Comparison of ENCODE assay signal across 34 cellular contexts in the genomic region with DNA sequence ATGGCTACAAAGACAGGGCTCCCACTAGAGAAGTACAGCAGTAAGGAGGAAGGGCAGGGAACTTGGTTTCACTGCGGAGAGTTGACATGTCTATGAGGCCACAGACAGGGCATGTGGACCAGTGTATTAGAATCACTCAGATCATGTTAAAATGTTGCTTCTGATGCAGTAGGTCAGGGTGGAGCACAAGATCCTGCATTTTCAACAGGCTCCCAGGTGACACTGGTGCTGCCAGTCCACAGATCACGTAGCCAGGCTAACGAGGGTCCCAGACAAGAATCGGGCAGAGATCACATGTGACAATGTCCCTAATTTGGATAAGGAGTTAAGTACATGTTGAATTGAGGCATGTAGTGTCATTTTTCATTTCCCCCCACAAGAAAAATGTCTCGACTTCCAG.
"Had no signal": no experiment of that assay in that cellular context is flagged by ENCODE, and none has a peak within 500 bp of the region (broad histone marks: within the 10 kb centered on the region; RNA-seq: fewer than 3 reads in every experiment).

No MANE protein-coding gene starts in this region.

- H3K36me3 Mint-ChIP-seq: activated CD8-positive, alpha-beta memory T cell treated with anti-CD3 and anti-CD28 coated beads, Interleukin-2, amount 10 ng/mL, durations not matched to agents 7 days and 5 days; activated naive CD4-positive, alpha-beta T cell treated with anti-CD3 and anti-CD28 coated beads, Interleukin-2, amount 50 U/mL, for 24 hours; activated naive CD8-positive, alpha-beta T cell treated with anti-CD3 and anti-CD28 coated beads for 36 hours had no signal

- H3K9me3 Mint-ChIP-seq: activated B cell treated with CpG ODN at 0.5 μM for 24 hours; activated CD8-positive, alpha-beta T cell treated with anti-CD3 and anti-CD28 coated beads for 36 hours; activated naive CD4-positive, alpha-beta T cell treated with anti-CD3 and anti-CD28 coated beads for 36 hours; activated naive CD4-positive, alpha-beta T cell treated with anti-CD3 and anti-CD28 coated beads, Interleukin-2, amount 50 U/mL, for 24 hours; activated naive CD8-positive, alpha-beta T cell treated with anti-CD3 and anti-CD28 coated beads for 36 hours; activated naive CD8-positive, alpha-beta T cell treated with anti-CD3 and anti-CD28 coated beads, Interleukin-2, amount 50 U/mL, for 24 hours; activated T-helper 1 cell treated with anti-CD3 and anti-CD28 coated beads, Interleukin-12 subunit alpha, Interleukin-12 subunit beta, Interleukin-2, Interleukin-4 antibody, amounts not matched to agents 30 ng/mL and 10 ng/mL and 1 ng/mL, durations not matched to agents 14 hours and 24 hours and 36 hours; activated T-helper 2 cell treated with anti-CD3 and anti-CD28 coated beads, Interferon-gamma antibody, Interleukin-2, Interleukin-4, amounts not matched to agents 10 μg/mL and 5 μg/mL and 100 μg/mL, durations not matched to agents 14 hours and 24 hours and 36 hours; T-helper 2 cell treated with Interferon-gamma antibody and Interleukin-4, amounts not matched to agents 5 μg/mL and 100 μg/mL, for 36 hours had no signal

- H3K4me3 ChIP-seq: adrenal gland, body of pancreas, colonic mucosa, gastrocnemius medialis had no signal

- H3K27me3 ChIP-seq: adrenal gland, body of pancreas, colonic mucosa, gastrocnemius medialis had no signal

- H3K4me1 ChIP-seq: adrenal gland, colonic mucosa, foreskin keratinocyte had no signal

- H3K4me3 Mint-ChIP-seq: activated B cell treated with CpG ODN at 0.5 μM for 24 hours; activated CD8-positive, alpha-beta memory T cell treated with anti-CD3 and anti-CD28 coated beads, Interleukin-2, amount 10 ng/mL, durations not matched to agents 7 days and 5 days; activated CD8-positive, alpha-beta T cell treated with anti-CD3 and anti-CD28 coated beads for 36 hours; activated naive CD4-positive, alpha-beta T cell treated with anti-CD3 and anti-CD28 coated beads for 36 hours; activated naive CD4-positive, alpha-beta T cell treated with anti-CD3 and anti-CD28 coated beads, Interleukin-2, amount 50 U/mL, for 24 hours; activated naive CD8-positive, alpha-beta T cell treated with anti-CD3 and anti-CD28 coated beads for 36 hours; activated naive CD8-positive, alpha-beta T cell treated with anti-CD3 and anti-CD28 coated beads, Interleukin-2, amount 50 U/mL, for 24 hours; activated T-helper 1 cell treated with anti-CD3 and anti-CD28 coated beads, Interleukin-12 subunit alpha, Interleukin-12 subunit beta, Interleukin-2, Interleukin-4 antibody, amounts not matched to agents 30 ng/mL and 10 ng/mL and 1 ng/mL, durations not matched to agents 14 hours and 24 hours and 36 hours; endodermal cell; T-helper 17 cell; T-helper 2 cell treated with Interferon-gamma antibody and Interleukin-4, amounts not matched to agents 5 μg/mL and 100 μg/mL, for 36 hours had no signal

- H3K9me3 ChIP-seq: adrenal gland, body of pancreas, colonic mucosa, gastrocnemius medialis had no signal

- ATAC-seq: activated CD4-positive, CD25-positive, alpha-beta regulatory T cell treated with anti-CD3 and anti-CD28 coated beads, Interleukin-2, amount 50 U/mL, for 24 hours; activated CD8-positive, alpha-beta memory T cell treated with anti-CD3 and anti-CD28 coated beads, Interleukin-2, amount 10 ng/mL, durations not matched to agents 7 days and 5 days; activated CD8-positive, alpha-beta T cell treated with anti-CD3 and anti-CD28 coated beads for 36 hours; activated naive CD8-positive, alpha-beta T cell treated with anti-CD3 and anti-CD28 coated beads, Interleukin-2, amount 50 U/mL, for 24 hours; body of pancreas; esophagus mucosa; foreskin keratinocyte; gastrocnemius medialis; T-helper 17 cell had no signal

- H3K4me1 Mint-ChIP-seq: activated B cell treated with CpG ODN at 0.5 μM for 24 hours; activated CD8-positive, alpha-beta memory T cell treated with anti-CD3 and anti-CD28 coated beads, Interleukin-2, amount 10 ng/mL, durations not matched to agents 7 days and 5 days; activated naive CD4-positive, alpha-beta T cell treated with anti-CD3 and anti-CD28 coated beads, Interleukin-2, amount 50 U/mL, for 24 hours; activated naive CD8-positive, alpha-beta T cell treated with anti-CD3 and anti-CD28 coated beads for 36 hours; activated naive CD8-positive, alpha-beta T cell treated with anti-CD3 and anti-CD28 coated beads, Interleukin-2, amount 50 U/mL, for 24 hours; endodermal cell; T-helper 17 cell had no signal

- DNase-seq: activated B cell treated with CpG ODN at 0.5 μM for 24 hours; activated CD4-positive, alpha-beta T cell treated with anti-CD3 and anti-CD28 coated beads for 48 hours; activated CD4-positive, alpha-beta T cell treated with anti-CD3 and anti-CD28 coated beads, Interleukin-2, amount 50 U/mL, for 1 hour; activated CD4-positive, alpha-beta T cell treated with anti-CD3 and anti-CD28 coated beads, Interleukin-2, amount 50 U/mL, for 48 hours; activated CD8-positive, alpha-beta memory T cell treated with anti-CD3 and anti-CD28 coated beads, Interleukin-2, amount 50 U/mL, for 4 hours; activated CD8-positive, alpha-beta T cell treated with anti-CD3 and anti-CD28 coated beads for 36 hours; activated effector memory CD4-positive, alpha-beta T cell treated with anti-CD3 and anti-CD28 coated beads, Interleukin-2, amount 50 U/mL, for 16 hours; activated naive CD4-positive, alpha-beta T cell treated with anti-CD3 and anti-CD28 coated beads for 36 hours; activated naive CD8-positive, alpha-beta T cell treated with anti-CD3 and anti-CD28 coated beads for 36 hours; activated naive CD8-positive, alpha-beta T cell treated with anti-CD3 and anti-CD28 coated beads, Interleukin-2, amount 50 U/mL, for 24 hours; activated T-cell treated with anti-CD3 and anti-CD28 coated beads, Interleukin-2, amount 50 U/mL, for 1 hour; activated T-cell treated with anti-CD3 and anti-CD28 coated beads, Interleukin-2, amount 50 U/mL, for 48 hours; adrenal gland; amygdala; aorta; body of pancreas; central memory CD4-positive, alpha-beta T cell; cerebellar nuclear complex; colonic mucosa; effector memory CD4-positive, alpha-beta T cell; endodermal cell; foreskin keratinocyte; gastrocnemius medialis; T-helper 1 cell; T-helper 17 cell; T1000; WERI-Rb-1 had no signal

- H3K27ac ChIP-seq: adrenal gland, body of pancreas, colonic mucosa, foreskin keratinocyte, gastrocnemius medialis, WERI-Rb-1 had no signal

- H3K36me3 ChIP-seq: adrenal gland, colonic mucosa, gastrocnemius medialis, WERI-Rb-1 had no signal

- H3K27ac Mint-ChIP-seq: activated B cell treated with CpG ODN at 0.5 μM for 24 hours; activated CD8-positive, alpha-beta memory T cell treated with anti-CD3 and anti-CD28 coated beads, Interleukin-2, amount 10 ng/mL, durations not matched to agents 7 days and 5 days; activated CD8-positive, alpha-beta T cell treated with anti-CD3 and anti-CD28 coated beads for 36 hours; activated naive CD4-positive, alpha-beta T cell treated with anti-CD3 and anti-CD28 coated beads for 36 hours; activated naive CD4-positive, alpha-beta T cell treated with anti-CD3 and anti-CD28 coated beads, Interleukin-2, amount 50 U/mL, for 24 hours; activated naive CD8-positive, alpha-beta T cell treated with anti-CD3 and anti-CD28 coated beads for 36 hours; activated naive CD8-positive, alpha-beta T cell treated with anti-CD3 and anti-CD28 coated beads, Interleukin-2, amount 50 U/mL, for 24 hours; activated T-helper 1 cell treated with anti-CD3 and anti-CD28 coated beads, Interleukin-12 subunit alpha, Interleukin-12 subunit beta, Interleukin-2, Interleukin-4 antibody, amounts not matched to agents 30 ng/mL and 10 ng/mL and 1 ng/mL, durations not matched to agents 14 hours and 24 hours and 36 hours; activated T-helper 2 cell treated with anti-CD3 and anti-CD28 coated beads, Interferon-gamma antibody, Interleukin-2, Interleukin-4, amounts not matched to agents 10 μg/mL and 5 μg/mL and 100 μg/mL, durations not matched to agents 14 hours and 24 hours and 36 hours; endodermal cell; T-helper 17 cell; T-helper 2 cell treated with Interferon-gamma antibody and Interleukin-4, amounts not matched to agents 5 μg/mL and 100 μg/mL, for 36 hours had no signal
